In the genomic region with DNA sequence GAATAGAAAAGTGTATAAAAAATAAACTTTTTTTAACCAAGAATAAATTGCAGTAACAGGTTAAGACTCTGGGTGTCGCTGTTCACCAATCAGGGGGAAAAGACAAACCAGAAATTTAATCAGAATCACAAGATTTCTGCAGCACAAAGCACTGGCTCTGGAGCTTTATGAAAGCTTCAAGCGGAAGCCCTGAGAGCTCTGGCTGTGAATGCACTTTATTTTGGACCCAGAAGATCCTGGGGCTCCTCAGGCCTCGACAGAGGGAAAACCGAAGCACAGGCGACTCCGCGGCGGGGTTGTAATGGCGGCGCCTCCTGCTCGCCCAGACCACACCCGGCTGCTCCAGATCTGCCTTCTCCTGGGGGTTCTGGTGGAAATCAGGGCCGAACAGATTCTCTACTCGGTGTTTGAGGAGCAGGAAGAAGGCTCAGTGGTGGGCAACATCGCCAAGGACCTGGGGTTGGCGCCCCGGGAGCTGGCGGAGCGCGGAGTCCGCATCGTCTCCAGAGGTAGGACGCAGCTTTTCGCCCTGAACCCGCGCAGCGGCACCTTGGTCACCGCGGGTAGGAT, we compare ENCODE assay signal across 10 cellular contexts. TPM values are rescaled to one million over a fixed set of nuclear protein-coding genes. Genes with fewer than 3 reads are reported as not detected.
A peak's percentile ranks its signal among the peaks of the same experiment; 100 is the strongest.
DNase-seq lines count a peak whose midpoint lies in the region; ATAC-seq, FAIRE-seq and TF ChIP-seq lines count a peak whose summit lies in the region.
"Had no signal": no experiment of that assay in that cellular context is flagged by ENCODE, and none has a peak within 500 bp of the region (broad histone marks: within the 10 kb centered on the region; RNA-seq: fewer than 3 reads in every experiment).

A gene (plus strand): TSS at position 122 of the 570 bp plus-strand sequence. CDS start 87 bp downstream, at position 209.

- DNase-seq in GM12864 (ENCODE audit: low read depth) (no peak), NCI-H69 (lab: John Stamatoyannopoulos, UW) (peak; percentile 12), H1 (ENCODE audit: low read depth in 1 of 2, low spot score in 2 of 2) (no peak), sigmoid colon (no peak), posterior cingulate gyrus (no peak), NCI-H1930 (lab: John Stamatoyannopoulos, UW) (no peak), C1 segment of cervical spinal cord (lab: John Stamatoyannopoulos, UW) (no peak)
- DNase-seq: activated CD8-positive, alpha-beta memory T cell treated with anti-CD3 and anti-CD28 coated beads for 24 hours; NCI-H1105 had no signal

- peaks cover 0 to 13% (median 3%) of the 10 kb centered on the region in 4 experiments; a peak in 3 of 8 replicates for H3K36me3 ChIP-seq in H1 (ENCODE audit: control insufficient read depth in 2 of 4, insufficient read depth in 4 of 4, low read length in 3 of 4)
- H3K36me3 ChIP-seq in sigmoid colon: no peaks in the 10 kb centered on the region

- no peak for TF ChIP-seq EP300 in H1 (IDR thresholded peaks at IDR 0.05; ENCODE audit: borderline replicate concordance in 1 of 2, low read depth in 2 of 2, low read length in 2 of 2)
- no peak for TF ChIP-seq EP300 in sigmoid colon (IDR thresholded peaks at IDR 0.05)

- H3K56ac ChIP-seq in H1 (replicated peaks; ENCODE audit: insufficient read length, low read depth, low read length): no peak within 1 kb of the TSS

- peaks cover 35 to 44% of the 10 kb centered on the region in 2 experiments for H3K9me3 ChIP-seq in H1 (ENCODE audit: insufficient read depth in 2 of 2, low read depth in 1 of 2, low read length in 1 of 2)
- peaks cover 30 to 84% (median 60%) of the 10 kb centered on the region in 4 donors for H3K9me3 ChIP-seq in sigmoid colon

- H3K79me2 ChIP-seq in H1 (ENCODE audit: control insufficient read depth in 1 of 2, insufficient read depth in 2 of 2, low read length in 2 of 2): no peaks in the 10 kb centered on the region

- H2BK20ac ChIP-seq in H1 (ENCODE audit: low read length): no peak within 1 kb of the TSS

- H2BK15ac ChIP-seq in H1 (ENCODE audit: low read length): no peak within 1 kb of the TSS

- H2BK12ac ChIP-seq in H1 (ENCODE audit: low read depth, low read length): no peak within 1 kb of the TSS

- no peak within 1 kb of the TSS for H3K27ac ChIP-seq in H1 (ENCODE audit: low read depth, low read length)
- peak within 1 kb of the TSS in 1 of 4 donors; percentile 30 for H3K27ac ChIP-seq in sigmoid colon

- WGBS in H1 (ENCODE audit: extremely low coverage in 1 of 2, insufficient coverage in 1 of 2, insufficient read length in 1 of 2, insufficient replicate concordance in 2 of 2, low coverage in 1 of 2, low lambda C conversion rate in 2 of 2, missing lambda C conversion rate in 1 of 2), 2 experiments: 87% methylated on average over 29 of the region's 29 CpGs; no CpG with 5 or more reads in 1 of the 2 experiments
- 20 to 55% methylated on average over 29 of the region's 29 CpGs for WGBS in sigmoid colon, 2 donors

- H3K18ac ChIP-seq in H1 (ENCODE audit: extremely low read depth, low read length): no peak within 1 kb of the TSS

- POLR2A ChIA-PET in H1 (lab: Charles Lee; ENCODE audit: partially characterized antibody): no interaction called here

- no peaks in the 10 kb centered on the region for H3K79me1 ChIP-seq in H1 (ENCODE audit: low read depth, low read length)

- TF ChIP-seq POLR2A in H1 (IDR thresholded peaks at IDR 0.05; ENCODE audit: control extremely low read depth in 1 of 2, low read depth in 2 of 2, low read length in 2 of 2): no peak
- TF ChIP-seq POLR2A in sigmoid colon (IDR thresholded peaks at IDR 0.05): no peak

- H4K8ac ChIP-seq in H1 (ENCODE audit: extremely low read depth, insufficient read depth, low read length): no peak within 1 kb of the TSS

- no peak within 1 kb of the TSS for H3K4ac ChIP-seq in H1 (replicated peaks; ENCODE audit: insufficient read length, low read depth, low read length)

- H3K27me3 ChIP-seq in H1 (replicated peaks in 1 of 4; ENCODE audit: control insufficient read depth in 3 of 4, extremely low read depth in 1 of 4, insufficient read depth in 3 of 4, low read length in 3 of 4) (no peaks in the 10 kb centered on the region), sigmoid colon (peaks cover 0 to 30% (median 0%) of the 10 kb centered on the region in 3 donors)

- peak; percentile 37 for TF ChIP-seq CTCF in GM12864 (IDR thresholded peaks at IDR 0.05; ENCODE audit: low read depth, low read length, missing control alignments)
- TF ChIP-seq CTCF in H1 (IDR thresholded peaks at IDR 0.05; ENCODE audit: control extremely low read depth in 1 of 3, insufficient read depth in 1 of 3, low read depth in 1 of 3, low read length in 3 of 3): peak in 2 of 3 experiments; percentile 34 to 39; a peak in 2 of 4 replicates
- peak in 2 of 4 experiments; percentile 11 to 39 for TF ChIP-seq CTCF in sigmoid colon (IDR thresholded peaks at IDR 0.05)

- no peaks in the 10 kb centered on the region for H4K20me1 ChIP-seq in H1 (replicated peaks in 1 of 2; ENCODE audit: control insufficient read depth in 1 of 2, insufficient read depth in 2 of 2, low read length in 2 of 2)

- no peak within 1 kb of the TSS for H4K5ac ChIP-seq in H1 (ENCODE audit: insufficient read length, low read depth, low read length)

- no peak within 1 kb of the TSS for H3K23ac ChIP-seq in H1 (ENCODE audit: insufficient read length)

- H2BK120ac ChIP-seq in H1 (replicated peaks; ENCODE audit: low read depth, low read length): no peak within 1 kb of the TSS

- no peaks in the 10 kb centered on the region for H3K23me2 ChIP-seq in H1 (ENCODE audit: low read depth, low read length)

- FAIRE-seq in H1 (lab: Jason Lieb, UNC): no peak

- peaks cover 0 to 6% (median under 1%) of the 10 kb centered on the region in 4 experiments; a peak in 1 of 7 replicates for H3K4me1 ChIP-seq in H1 (replicated peaks in 1 of 4; ENCODE audit: control insufficient read depth in 3 of 4, insufficient read depth in 4 of 4, low read length in 3 of 4)
- no peaks in the 10 kb centered on the region for H3K4me1 ChIP-seq in sigmoid colon

- H4K91ac ChIP-seq in H1 (replicated peaks; ENCODE audit: insufficient read length, low read length): no peak within 1 kb of the TSS

- no peak within 1 kb of the TSS for H2AFZ ChIP-seq in H1 (ENCODE audit: low read length)

- H3K4me3 ChIP-seq in GM12864 (ENCODE audit: low read depth, low read length) (no peak within 1 kb of the TSS), H1 (ENCODE audit: extremely low read depth in 1 of 4, insufficient read depth in 2 of 4, low read depth in 3 of 4, low read length in 4 of 4) (no peak within 1 kb of the TSS), sigmoid colon (peak within 1 kb of the TSS; percentile 11 to 42 (median 29))

- no peak within 1 kb of the TSS for H3K4me2 ChIP-seq in H1 (ENCODE audit: insufficient read depth in 1 of 2, low read depth in 2 of 2, low read length in 2 of 2)

- TF ChIP-seq RAD21 in H1 (IDR thresholded peaks at IDR 0.05 in 1 of 2, conservative IDR thresholded peaks at IDR 0.05 in 1 of 2; ENCODE audit: low read depth in 2 of 2, low read length in 2 of 2): peak; percentile 25 to 37

- H2BK5ac ChIP-seq in H1 (ENCODE audit: low read depth, low read length): no peak within 1 kb of the TSS

- H3K9ac ChIP-seq in H1 (replicated peaks in 1 of 4; ENCODE audit: extremely low read depth in 1 of 4, low read depth in 3 of 4, low read length in 3 of 4): no peak within 1 kb of the TSS

- H2AK5ac ChIP-seq in H1 (ENCODE audit: low read depth, low read length): no peak within 1 kb of the TSS

- CTCF ChIA-PET in H1 (lab: Charles Lee; ENCODE audit: partially characterized antibody): interaction anchor here (0.6 to 4.4 kb wide), 42 partner anchors 9 to 279 kb away, joined by 3 to 28 read pairs (median 5); a partner anchor contains a TSS

- intact Hi-C loops in sigmoid colon (cut with DNase I) (no loop called here), posterior cingulate gyrus (cut with DNase I) (no loop called here)

- H3K14ac ChIP-seq in H1 (ENCODE audit: insufficient read length): no peak within 1 kb of the TSS

- ATAC-seq in HG03469 (IDR thresholded peaks at IDR 0.05; ENCODE audit: unreplicated experiment): no peak

TF ChIP-seq in H1, 55 proteins besides CTCF, POLR2A, EP300 and RAD21 (continues in another document):
- no peak for TF ChIP-seq FOSL1 (IDR thresholded peaks at IDR 0.05; ENCODE audit: insufficient read depth, low read depth, low read length)
- TF ChIP-seq TBP (IDR thresholded peaks at IDR 0.05; ENCODE audit: low read depth, low read length): no peak
- no peak for TF ChIP-seq TAF1 (IDR thresholded peaks at IDR 0.05; ENCODE audit: low read depth, low read length)
- no peak for TF ChIP-seq BACH1 (IDR thresholded peaks at IDR 0.05; ENCODE audit: low read length)

RNA-seq across cellular contexts. Expression of the gene that starts here (rescaled TPM):
- total RNA-seq in H1 (2021; fragmentation: NEBNext Ultra II Directional; extraction: Animal tissue kit (Norgen Biotek cat#: 25700)): 1.9 and 2.5 TPM in 2 replicates
- polyA plus RNA-seq in H1 (2011; rRNA removed) (1.4 and 1.7 TPM in 2 replicates), sigmoid colon (under 1 TPM in 1 of 3 donors, not detected in 2; 0.47 TPM)
- 0.63 TPM for polyA plus RNA-seq in H1 (2011; cell fraction: cytosol; rRNA removed)
- polyA plus RNA-seq in H1 (2011; cell fraction: nucleus; rRNA removed): 8.3 TPM
- polyA plus RNA-seq in H1 (2012, experiment 1 of 2): 0.38 to 0.76 TPM (median 0.42 TPM) in 4 replicates
- polyA plus RNA-seq in H1 (2012, experiment 2 of 2): 0.10 TPM
- polyA plus RNA-seq in H1 (2013, experiment 1 of 2): 0.91 TPM
- polyA plus RNA-seq in H1 (2013, experiment 2 of 2): 0.63 TPM
- polyA minus RNA-seq in H1 (2011; rRNA and poly(A)+ RNA removed): 14.3 TPM in 2 replicates
- polyA minus RNA-seq in H1 (2011; cell fraction: cytosol; rRNA and poly(A)+ RNA removed): 3.2 TPM
- polyA minus RNA-seq in H1 (2011; cell fraction: nucleus; rRNA and poly(A)+ RNA removed): 32.0 TPM
- 10 to 100 TPM in 1 of 4 donors, 1 to 10 TPM in 3; 5.0 to 11.3 (median 6.7) TPM for total RNA-seq in sigmoid colon

Comparison
In these comparisons a context has a peak if more than half of its experiments do, and no peak if none do; other contexts are left out.
1. H3K4me3 ChIP-seq: peak in sigmoid colon (4 of 4); none in GM12864 (single experiment) and H1 (0 of 4).